ENCODE assay signal across 23 cellular contexts in the genomic region with DNA sequence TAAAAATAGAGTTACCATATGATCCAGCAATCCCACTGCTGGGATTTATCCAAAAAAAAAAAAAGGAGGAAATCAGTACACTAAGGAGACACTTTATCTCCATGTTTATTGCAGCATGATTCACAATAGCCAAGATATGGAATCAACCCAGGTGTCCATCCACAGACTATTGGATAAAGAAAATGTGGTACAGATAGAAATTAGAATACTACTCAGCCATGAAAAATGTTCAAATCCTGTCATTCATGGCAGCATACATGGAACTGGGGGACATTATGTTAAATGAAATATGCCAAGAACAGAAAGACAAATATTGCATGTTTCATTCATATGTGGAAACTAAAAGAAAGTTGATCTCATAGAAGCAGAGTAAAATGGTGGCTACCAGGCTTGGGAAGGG.
DNase-seq lines count a peak whose midpoint lies in the region; ATAC-seq, FAIRE-seq and TF ChIP-seq lines count a peak whose summit lies in the region.
"Had no signal": no experiment of that assay in that cellular context is flagged by ENCODE, and none has a peak within 500 bp of the region (broad histone marks: within the 10 kb centered on the region; RNA-seq: fewer than 3 reads in every experiment).

No MANE protein-coding gene starts in this region.

- no peak overlapping the region for H2BK12ac ChIP-seq in H1 (ENCODE audit: low read depth, low read length)

- H2AFZ ChIP-seq in H1 (ENCODE audit: low read length): no peak overlapping the region

- H3K27ac ChIP-seq in CD4-positive, CD25-positive, alpha-beta regulatory T cell (ENCODE audit: insufficient read depth, low read length, poor library complexity, severe bottlenecking): no peak overlapping the region
- H3K27ac ChIP-seq in HUES48 (ENCODE audit: low read depth, low read length) (peak overlapping the region; percentile 16), H1 (ENCODE audit: low read depth, low read length) (no peak overlapping the region)
- H3K27ac ChIP-seq: A549; BLaER1 treated with 17β-estradiol and CSF1 and Interleukin-3, amounts not matched to agents 10 nM and 100 nM had no signal

- H3K27ac Mint-ChIP-seq in CD4-positive, CD25-positive, alpha-beta regulatory T cell: peak overlapping the region in 2 of 3 donors; percentile 11 to 39

- no peak overlapping the region for H3K4me2 ChIP-seq in H1 (ENCODE audit: insufficient read depth in 1 of 2, low read depth in 2 of 2, low read length in 2 of 2)
- H3K4me2 ChIP-seq: A549; BLaER1 treated with 17β-estradiol and CSF1 and Interleukin-3, amounts not matched to agents 10 nM and 100 nM had no signal

- H3K23me2 ChIP-seq in H1 (ENCODE audit: low read depth, low read length): no peaks in the 10 kb centered on the region

- H3K4me1 ChIP-seq in CD4-positive, CD25-positive, alpha-beta regulatory T cell (ENCODE audit: control insufficient read depth, insufficient read depth, low read length, poor library complexity, severe bottlenecking): no peaks in the 10 kb centered on the region
- peaks cover 6% of the 10 kb centered on the region; the same call in 1 of the 2 replicates for H3K4me1 ChIP-seq in HUES48 (ENCODE audit: control insufficient read depth, insufficient read depth, low read length)
- peaks cover 0 to 17% (median 4%) of the 10 kb centered on the region in 4 experiments; a peak in 6 of 7 replicates for H3K4me1 ChIP-seq in H1 (replicated peaks in 1 of 4; ENCODE audit: control insufficient read depth in 3 of 4, insufficient read depth in 4 of 4, low read length in 3 of 4)
- H3K4me1 ChIP-seq: BE2C had no signal

- DNase-seq in CD4-positive, CD25-positive, alpha-beta regulatory T cell: no peak
- DNase-seq in H1 (ENCODE audit: low read depth in 1 of 2, low spot score in 2 of 2): no peak
- DNase-seq in T-helper 2 cell: no peak
- DNase-seq: 8988T; ACHN; AML-193; BE2C; Calu3; CD4-positive, alpha-beta memory T cell; COR-L47; DMS53; DMS79 treated with DMSO at 0.1 percent for 48 hours; GF-D8; GOT3; HCEC 1CT had no signal

- H3K14ac ChIP-seq in H1 (ENCODE audit: insufficient read length): no peak overlapping the region

- H3K27me3 ChIP-seq in CD4-positive, CD25-positive, alpha-beta regulatory T cell (ENCODE audit: control insufficient read depth, insufficient read depth, low read length): no peaks in the 10 kb centered on the region
- H3K27me3 ChIP-seq in HUES48 (ENCODE audit: control insufficient read depth, insufficient read depth, low read length) (0 out of 2 replicates have a peak, but pooled peaks cover 2% of the 10 kb centered on the region), H1 (replicated peaks in 1 of 4; ENCODE audit: control insufficient read depth in 3 of 4, extremely low read depth in 1 of 4, insufficient read depth in 3 of 4, low read length in 3 of 4) (peaks cover 0 to 6% (median 0%) of the 10 kb centered on the region in 4 experiments; a peak in 2 of 7 replicates)

- no peak overlapping the region for H2BK15ac ChIP-seq in H1 (ENCODE audit: low read length)

- H4K8ac ChIP-seq in H1 (ENCODE audit: extremely low read depth, insufficient read depth, low read length): no peak overlapping the region

- H3K23ac ChIP-seq in H1 (ENCODE audit: insufficient read length): no peak overlapping the region

- no peak overlapping the region for H2BK5ac ChIP-seq in H1 (ENCODE audit: low read depth, low read length)

- no peak for TF ChIP-seq EP300 in H1 (IDR thresholded peaks at IDR 0.05; ENCODE audit: borderline replicate concordance in 1 of 2, low read depth in 2 of 2, low read length in 2 of 2)

- no peak for TF ChIP-seq RAD21 in H1 (IDR thresholded peaks at IDR 0.05 in 1 of 2, conservative IDR thresholded peaks at IDR 0.05 in 1 of 2; ENCODE audit: low read depth in 2 of 2, low read length in 2 of 2)

- H2BK120ac ChIP-seq in H1 (replicated peaks; ENCODE audit: low read depth, low read length): no peak overlapping the region

- H3K27me3 Mint-ChIP-seq in CD4-positive, CD25-positive, alpha-beta regulatory T cell: peaks cover 24% of the 10 kb centered on the region

- H3K9ac ChIP-seq in HUES48 (ENCODE audit: low read depth, low read length) (no peak overlapping the region), H1 (replicated peaks in 1 of 4; ENCODE audit: extremely low read depth in 1 of 4, low read depth in 3 of 4, low read length in 3 of 4) (no peak overlapping the region)
- H3K9ac ChIP-seq: BLaER1 treated with 17β-estradiol and CSF1 and Interleukin-3, amounts not matched to agents 10 nM and 100 nM had no signal

- FAIRE-seq in H1 (lab: Jason Lieb, UNC): no peak
- FAIRE-seq: A549, GM12891, GM18507 had no signal

- H3K36me3 ChIP-seq in CD4-positive, CD25-positive, alpha-beta regulatory T cell (ENCODE audit: control insufficient read depth, insufficient read depth, low read length): no peaks in the 10 kb centered on the region
- H3K36me3 ChIP-seq in HUES48 (ENCODE audit: control insufficient read depth, insufficient read depth, low read length): no peaks in the 10 kb centered on the region
- H3K36me3 ChIP-seq in H1 (ENCODE audit: control insufficient read depth in 2 of 4, insufficient read depth in 4 of 4, low read length in 3 of 4): no peaks in the 10 kb centered on the region
- H3K36me3 ChIP-seq: BE2C; BLaER1 treated with 17β-estradiol and CSF1 and Interleukin-3, amounts not matched to agents 10 nM and 100 nM had no signal

- no peaks in the 10 kb centered on the region for H3K79me1 ChIP-seq in H1 (ENCODE audit: low read depth, low read length)

- no peak overlapping the region for H4K91ac ChIP-seq in H1 (replicated peaks; ENCODE audit: insufficient read length, low read length)

- H3K18ac ChIP-seq in H1 (ENCODE audit: extremely low read depth, low read length): no peak overlapping the region

- peak overlapping the region in 1 of 4 donors; percentile 32 for H3K4me3 Mint-ChIP-seq in CD4-positive, CD25-positive, alpha-beta regulatory T cell
- H3K4me3 Mint-ChIP-seq: CD14-positive monocyte; CD4-positive, alpha-beta memory T cell had no signal

- CTCF ChIA-PET in H1 (lab: Charles Lee; ENCODE audit: partially characterized antibody): interaction anchor here (1.3 to 1.8 kb wide), 2 partner anchors 21 to 322 kb away, joined by 3 to 4 read pairs; no protein-coding TSS in a partner anchor

- H3K4me3 ChIP-seq in CD4-positive, CD25-positive, alpha-beta regulatory T cell (ENCODE audit: low read depth, low read length): no peak overlapping the region
- H3K4me3 ChIP-seq in HUES48 (ENCODE audit: low read depth, low read length): no peak overlapping the region
- no peak overlapping the region for H3K4me3 ChIP-seq in H1 (ENCODE audit: extremely low read depth in 1 of 4, insufficient read depth in 2 of 4, low read depth in 3 of 4, low read length in 4 of 4)
- H3K4me3 ChIP-seq: A549; BLaER1 treated with 17β-estradiol and CSF1 and Interleukin-3, amounts not matched to agents 10 nM and 100 nM had no signal

- no peak for TF ChIP-seq CTCF in H1 (IDR thresholded peaks at IDR 0.05; ENCODE audit: control extremely low read depth in 1 of 3, insufficient read depth in 1 of 3, low read depth in 1 of 3, low read length in 3 of 3)

- H3K9me3 Mint-ChIP-seq in CD4-positive, CD25-positive, alpha-beta regulatory T cell: peaks cover 0 to 6% (median 1%) of the 10 kb centered on the region in 7 donors

- no peak overlapping the region for H4K5ac ChIP-seq in H1 (ENCODE audit: insufficient read length, low read depth, low read length)

- no peak overlapping the region for H2BK20ac ChIP-seq in H1 (ENCODE audit: low read length)

- no peaks in the 10 kb centered on the region for H4K20me1 ChIP-seq in H1 (replicated peaks in 1 of 2; ENCODE audit: control insufficient read depth in 1 of 2, insufficient read depth in 2 of 2, low read length in 2 of 2)

- no peaks in the 10 kb centered on the region for H3K9me3 ChIP-seq in CD4-positive, CD25-positive, alpha-beta regulatory T cell (ENCODE audit: control insufficient read depth in 2 of 2, low read length in 2 of 2)
- H3K9me3 ChIP-seq in HUES48 (ENCODE audit: control insufficient read depth, insufficient read depth, low read length) (peaks cover 4% of the 10 kb centered on the region; the same call in 1 of the 2 replicates), H1 (ENCODE audit: insufficient read depth in 2 of 2, low read depth in 1 of 2, low read length in 1 of 2) (peaks cover 11 to 14% of the 10 kb centered on the region in 2 experiments; a peak in 3 of 4 replicates)
- H3K9me3 ChIP-seq: A549, BE2C had no signal

- no peaks in the 10 kb centered on the region for H3K36me3 Mint-ChIP-seq in CD4-positive, CD25-positive, alpha-beta regulatory T cell
- H3K36me3 Mint-ChIP-seq: CD14-positive monocyte; CD4-positive, alpha-beta memory T cell had no signal

- H3K4me1 Mint-ChIP-seq in CD4-positive, CD25-positive, alpha-beta regulatory T cell: peaks cover 0 to 3% (median 0%) of the 10 kb centered on the region in 4 donors

- no peaks in the 10 kb centered on the region for H3K79me2 ChIP-seq in H1 (ENCODE audit: control insufficient read depth in 1 of 2, insufficient read depth in 2 of 2, low read length in 2 of 2)

- H3K4ac ChIP-seq in H1 (replicated peaks; ENCODE audit: insufficient read length, low read depth, low read length): no peak overlapping the region

- no peak for TF ChIP-seq POLR2A in H1 (IDR thresholded peaks at IDR 0.05; ENCODE audit: control extremely low read depth in 1 of 2, low read depth in 2 of 2, low read length in 2 of 2)

- POLR2A ChIA-PET in H1 (lab: Charles Lee; ENCODE audit: partially characterized antibody): no interaction called here

- peak overlapping the region; percentile 12 for H3K56ac ChIP-seq in H1 (replicated peaks; ENCODE audit: insufficient read length, low read depth, low read length)

- H2AK5ac ChIP-seq in H1 (ENCODE audit: low read depth, low read length): no peak overlapping the region

- no peak for ATAC-seq in CD4-positive, CD25-positive, alpha-beta regulatory T cell (ENCODE audit: low read depth in 2 of 2)
- ATAC-seq in HG03045 (IDR thresholded peaks at IDR 0.05; ENCODE audit: unreplicated experiment) (no peak), GM18870 (IDR thresholded peaks at IDR 0.05; ENCODE audit: unreplicated experiment) (no peak)
- ATAC-seq: A549 had no signal

TF ChIP-seq in H1, 55 proteins besides CTCF, POLR2A, EP300 and RAD21 (continues in another document):
- TF ChIP-seq POLR2AphosphoS5 (IDR thresholded peaks at IDR 0.05; ENCODE audit: low read depth, low read length): no peak
- no peak for TF ChIP-seq NANOG (IDR thresholded peaks at IDR 0.05; ENCODE audit: insufficient read depth, low read depth, low read length, poor library complexity, severe bottlenecking)
- no peak for TF ChIP-seq BRCA1 (IDR thresholded peaks at IDR 0.05; ENCODE audit: low read depth, low read length)
- no peak for TF ChIP-seq CEBPB (IDR thresholded peaks at IDR 0.05; ENCODE audit: low read depth, low read length)
- TF ChIP-seq, protein P1, sequence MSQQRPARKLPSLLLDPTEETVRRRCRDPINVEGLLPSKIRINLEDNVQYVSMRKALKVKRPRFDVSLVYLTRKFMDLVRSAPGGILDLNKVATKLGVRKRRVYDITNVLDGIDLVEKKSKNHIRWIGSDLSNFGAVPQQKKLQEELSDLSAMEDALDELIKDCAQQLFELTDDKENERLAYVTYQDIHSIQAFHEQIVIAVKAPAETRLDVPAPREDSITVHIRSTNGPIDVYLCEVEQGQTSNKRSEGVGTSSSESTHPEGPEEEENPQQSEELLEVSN (IDR thresholded peaks at IDR 0.05): no peak
- no peak for TF ChIP-seq JUN (IDR thresholded peaks at IDR 0.05; ENCODE audit: low read depth, low read length)
